9 cellular contexts compared by ENCODE assay signal in genomic region chr6:158718431-158719126, GRCh38.
DNase-seq lines count a peak whose midpoint lies in the region; ATAC-seq and TF ChIP-seq lines count a peak whose summit lies in the region.
"Had no signal": no experiment of that assay in that cellular context is flagged by ENCODE, and none has a peak within 500 bp of the region (broad histone marks: within the 10 kb centered on the region; RNA-seq: fewer than 3 reads in every experiment).

No MANE protein-coding gene starts in this region.

- H3K27me3 Mint-ChIP-seq in endodermal cell (ENCODE audit: insufficient read depth) (no peaks in the 10 kb centered on the region), nephron (ENCODE audit: low read depth) (no peaks in the 10 kb centered on the region)

- H3K4me1 Mint-ChIP-seq in endodermal cell (peaks cover 9% of the 10 kb centered on the region), nephron (peaks cover 36% of the 10 kb centered on the region)

- H3K4me3 Mint-ChIP-seq in endodermal cell: no peak overlapping the region
- H3K4me3 Mint-ChIP-seq in nephron: no peak overlapping the region

- no peak overlapping the region for H3K9ac ChIP-seq in endodermal cell (ENCODE audit: extremely low read depth, low read length, poor library complexity, severe bottlenecking)

- H3K27me3 ChIP-seq in endodermal cell (ENCODE audit: control insufficient read depth, insufficient read depth, low read length, poor library complexity, severe bottlenecking): no peaks in the 10 kb centered on the region

- TF ChIP-seq CTCF in GM12865 (IDR thresholded peaks at IDR 0.05; ENCODE audit: insufficient read depth, low read depth, low read length, missing control alignments): peak; percentile 69
- TF ChIP-seq CTCF in endodermal cell (conservative IDR thresholded peaks at IDR 0.05): peak; percentile 97
- TF ChIP-seq CTCF in nephron (IDR thresholded peaks at IDR 0.05; ENCODE audit: unreplicated experiment in 3 of 3): peak; percentile 64 to 75 (median 74)

- peaks cover 7% of the 10 kb centered on the region for H3K4me1 ChIP-seq in endodermal cell (ENCODE audit: control insufficient read depth, insufficient read depth, low read length)

- H3K27ac Mint-ChIP-seq in endodermal cell (no peak overlapping the region), nephron (peak overlapping the region; percentile 30 to 64 (median 52))

- peak; percentile 55 for DNase-seq in GM12865 (ENCODE audit: low read depth)
- DNase-seq in NCI-H524 (lab: John Stamatoyannopoulos, UW): peak; percentile 60 to 76
- peak; percentile 93 for DNase-seq in endodermal cell
- no peak for DNase-seq in NCI-H510A treated with DMSO at 0.1 percent for 48 hours (lab: John Stamatoyannopoulos, UW)
- DNase-seq in effector CD4-positive, alpha-beta T cell: no peak

- H3K9me3 Mint-ChIP-seq in endodermal cell: no peaks in the 10 kb centered on the region
- H3K9me3 Mint-ChIP-seq in nephron: no peaks in the 10 kb centered on the region

- H3K9me3 ChIP-seq in endodermal cell (ENCODE audit: control insufficient read depth, low read length): no peaks in the 10 kb centered on the region

- no peak overlapping the region for H3K27ac ChIP-seq in endodermal cell (ENCODE audit: low read depth, low read length)
- H3K27ac ChIP-seq: SK-N-MC had no signal

- WGBS in endodermal cell (ENCODE audit: insufficient coverage in 1 of 2, insufficient read length in 1 of 2), 2 experiments: 36 to 40% methylated on average over 4 to 12 of the region's 15 CpGs

- H3K36me3 Mint-ChIP-seq in endodermal cell (ENCODE audit: low read depth) (no peaks in the 10 kb centered on the region), nephron (ENCODE audit: low read depth) (peaks cover 4% of the 10 kb centered on the region)

- no peaks in the 10 kb centered on the region for H3K36me3 ChIP-seq in endodermal cell (ENCODE audit: control insufficient read depth, insufficient read depth, low read length)

- ATAC-seq in GM18502 (IDR thresholded peaks at IDR 0.05; ENCODE audit: poor library complexity, unreplicated experiment) (no peak), GM21526 (IDR thresholded peaks at IDR 0.05; ENCODE audit: low FRiP score, unreplicated experiment) (no peak)

- H3K4me3 ChIP-seq in GM12865 (ENCODE audit: low read depth, low read length): no peak overlapping the region
- no peak overlapping the region for H3K4me3 ChIP-seq in endodermal cell (ENCODE audit: low read length)
- H3K4me3 ChIP-seq: SK-N-MC had no signal

Comparison
In these comparisons a context has a peak if more than half of its experiments do, and no peak if none do; other contexts are left out.
1. DNase-seq: peak in GM12865 (single experiment), NCI-H524 (2 of 2) and endodermal cell (single experiment); none in NCI-H510A treated with DMSO at 0.1 percent for 48 hours (single experiment) and effector CD4-positive, alpha-beta T cell (single experiment).
2. Peak in every context shown above with its lines, with median percentiles within 50 percentile points of each other: CTCF ChIP-seq.